Comparison of ENCODE assay signal across 1 cellular context in the genomic region with DNA sequence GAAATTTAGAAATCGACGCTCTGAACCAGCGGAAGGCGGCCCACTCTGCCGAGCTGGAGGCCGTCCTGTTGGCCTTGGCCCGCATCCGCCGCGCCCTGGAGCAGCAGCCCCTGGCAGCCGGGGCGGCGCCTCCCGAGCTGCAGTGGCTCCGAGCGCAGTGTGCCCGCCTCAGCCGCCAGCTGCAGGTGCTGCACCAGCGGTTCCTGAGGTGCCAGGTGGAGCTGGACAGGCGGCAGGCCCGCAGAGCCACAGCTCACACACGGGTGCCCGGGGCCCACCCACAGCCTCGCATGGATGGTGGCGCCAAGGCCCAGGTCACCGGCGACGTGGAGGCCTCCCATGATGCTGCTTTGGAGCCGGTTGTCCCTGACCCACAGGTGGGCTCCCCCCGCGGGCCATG.
TF ChIP-seq lines count a peak whose summit lies in the region.

No MANE protein-coding gene starts in this region.

TF ChIP-seq in H1, 55 proteins besides CTCF, POLR2A, EP300 and RAD21:
- TF ChIP-seq TAF1 (IDR thresholded peaks at IDR 0.05; ENCODE audit: low read depth, low read length) (no peak), YY1 (IDR thresholded peaks at IDR 0.05; ENCODE audit: low read depth, low read length) (no peak), SP1 (IDR thresholded peaks at IDR 0.05; ENCODE audit: low read depth, low read length) (no peak), SIN3A (conservative IDR thresholded peaks at IDR 0.05 in 1 of 2, IDR thresholded peaks at IDR 0.05 in 1 of 2; ENCODE audit: low read depth in 1 of 2, low read length in 2 of 2) (no peak), PHF8 (conservative IDR thresholded peaks at IDR 0.05; ENCODE audit: low read depth, low read length) (no peak), JUND (IDR thresholded peaks at IDR 0.05; ENCODE audit: low read length) (no peak), CREB1 (IDR thresholded peaks at IDR 0.05) (no peak), BACH1 (IDR thresholded peaks at IDR 0.05; ENCODE audit: low read length) (no peak), POLR2AphosphoS5 (IDR thresholded peaks at IDR 0.05; ENCODE audit: low read depth, low read length) (no peak), CHD1 (IDR thresholded peaks at IDR 0.05; ENCODE audit: low read depth, low read length) (no peak), ASH2L (IDR thresholded peaks at IDR 0.05; ENCODE audit: low read length) (no peak), TCF12 (IDR thresholded peaks at IDR 0.05; ENCODE audit: low read depth, low read length) (no peak), RFX5 (IDR thresholded peaks at IDR 0.05; ENCODE audit: borderline replicate concordance, low read depth, low read length) (no peak), KDM4A (IDR thresholded peaks at IDR 0.05; ENCODE audit: low read depth, low read length, severe bottlenecking) (no peak)
- TF ChIP-seq, protein P1, sequence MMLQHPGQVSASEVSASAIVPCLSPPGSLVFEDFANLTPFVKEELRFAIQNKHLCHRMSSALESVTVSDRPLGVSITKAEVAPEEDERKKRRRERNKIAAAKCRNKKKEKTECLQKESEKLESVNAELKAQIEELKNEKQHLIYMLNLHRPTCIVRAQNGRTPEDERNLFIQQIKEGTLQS (IDR thresholded peaks at IDR 0.05; ENCODE audit: insufficient read depth, low read depth, low read length) = no peak
